Comparison of ENCODE assay signal across 8 cellular contexts in genomic region chr5:55226027-55226933, GRCh38. TPM values are rescaled to one million over a fixed set of nuclear protein-coding genes. Genes with fewer than 3 reads are reported as not detected.
A peak's percentile ranks its signal among the peaks of the same experiment; 100 is the strongest.
DNase-seq lines count a peak whose midpoint lies in the region; ATAC-seq and TF ChIP-seq lines count a peak whose summit lies in the region.

No MANE protein-coding gene starts in this region.

- no peak for TF ChIP-seq POLR2A in lower leg skin (IDR thresholded peaks at IDR 0.05)
- TF ChIP-seq POLR2A in stomach (IDR thresholded peaks at IDR 0.05) = no peak

- 6 to 66% methylated on average over 5 to 52 of the region's 54 CpGs for WGBS in lower leg skin, 2 donors
- WGBS in stomach, 5 donors = 6 to 18% (median 6%) methylated on average over 19 to 54 of the region's 54 CpGs

- H3K4me3 ChIP-seq in lower leg skin (ENCODE audit: low read depth, poor library complexity, severe bottlenecking) (peak overlapping the region; percentile 25), stomach (peak overlapping the region; percentile 51 to 77 (median 56))

- ATAC-seq in HG02759 (IDR thresholded peaks at IDR 0.05; ENCODE audit: unreplicated experiment) = peak; percentile 75

- TF ChIP-seq EP300 in stomach (IDR thresholded peaks at IDR 0.05) = no peak

- H3K27ac ChIP-seq in stomach = peak overlapping the region; percentile 56 to 82 (median 65)

- TF ChIP-seq CTCF in lower leg skin (IDR thresholded peaks at IDR 0.05) (no peak), stomach (IDR thresholded peaks at IDR 0.05) (peak in 5 of 7 experiments; percentile 21 to 50 (median 36))

- peaks cover 28 to 50% (median 36%) of the 10 kb centered on the region in 4 donors for H3K4me1 ChIP-seq in stomach

- peaks cover 26 to 100% (median 93%) of the 10 kb centered on the region in 3 donors for H3K27me3 ChIP-seq in stomach

- intact Hi-C loops in lower leg skin (cut with DNase I; ENCODE audit: low total_unique reads) (no loop called here), stomach (cut with DNase I; ENCODE audit: low total_unique reads) (no loop called here)

- no peaks in the 10 kb centered on the region for H3K9me3 ChIP-seq in stomach

- no peaks in the 10 kb centered on the region for H3K36me3 ChIP-seq in stomach

- DNase-seq in NCI-H524 (lab: John Stamatoyannopoulos, UW) (peak; percentile 66 to 76), NCI-H524 treated with DMSO at 0.1 percent for 48 hours (lab: John Stamatoyannopoulos, UW) (no peak), NCI-H146 (lab: John Stamatoyannopoulos, UW) (peak; percentile 89), T1000 (lab: John Stamatoyannopoulos, UW) (peak; percentile 64), cerebellar cortex (ENCODE audit: low spot score) (peak; percentile 71), lower leg skin (ENCODE audit: low spot score in 2 of 2) (no peak), stomach (peak; percentile 63)

RNA-seq across cellular contexts. Expression of gene MCIDAS, which starts 0.8 kb away (rescaled TPM):
- total RNA-seq in lower leg skin (not detected), stomach (1 to 10 TPM in 2 of 5 donors, not detected in 3; 4.1 to 4.6 TPM)
- 1 to 10 TPM in 1 of 3 donors, under 1 TPM in 2; 0.53 to 1.8 (median 0.62) TPM for polyA plus RNA-seq in stomach

RNA-seq across cellular contexts. Expression of gene CCNO, which starts 7.1 kb away (rescaled TPM):
- total RNA-seq in lower leg skin (1 to 10 TPM; 1.3 to 6.2 (median 3.9) TPM), stomach (10 to 100 TPM in 1 of 5 donors, 1 to 10 TPM in 2, under 1 TPM in 1, not detected in 1; 0.55 to 32.1 (median 4.5) TPM)
- 1 to 10 TPM; 6.4 to 8.5 (median 6.7) TPM for polyA plus RNA-seq in stomach

RNA-seq across cellular contexts. Expression of gene CDC20B, which starts 53.3 kb away (rescaled TPM):
- total RNA-seq in lower leg skin = not detected
- not detected for total RNA-seq in stomach
- not detected for polyA plus RNA-seq in stomach

Comparison
In these comparisons a context has a peak if more than half of its experiments do, and no peak if none do; other contexts are left out.
1. DNase-seq: peak in NCI-H524 (2 of 2), NCI-H146 (single experiment), T1000 (single experiment), cerebellar cortex (single experiment) and stomach (single experiment); none in NCI-H524 treated with DMSO at 0.1 percent for 48 hours (single experiment) and lower leg skin (0 of 2).
2. CTCF ChIP-seq: peak in stomach (5 of 7); none in lower leg skin (0 of 3).